ENCODE assay signal across 1 cellular context in genomic region chr15:82852906-82853635, GRCh38.
TF ChIP-seq lines count a peak whose summit lies in the region.

No MANE protein-coding gene starts in this region.

TF ChIP-seq in K562, 482 proteins besides CTCF, POLR2A, EP300 and RAD21:
- TF ChIP-seq C11orf30 (IDR thresholded peaks at IDR 0.05; ENCODE audit: low read depth), result peak; percentile 45; the same call in 1 of the 2 replicates
- peak; percentile 51 for TF ChIP-seq MAFK (IDR thresholded peaks at IDR 0.05; ENCODE audit: low read length)
- 0 out of 2 replicates have a peak, but pooled peaks have one; percentile 17 for TF ChIP-seq MAFF (IDR thresholded peaks at IDR 0.05; ENCODE audit: low read length)
- no peak for TF ChIP-seq ZNF764 (CRISPR knock-in tag; IDR thresholded peaks at IDR 0.05; ENCODE audit: low read depth)
- TF ChIP-seq ZNF316 (IDR thresholded peaks at IDR 0.05), result peak; percentile 75
- TF ChIP-seq MAFG (tag; conservative IDR thresholded peaks at IDR 0.05), result peak; percentile 38
- no peak for TF ChIP-seq ZNF384 (IDR thresholded peaks at IDR 0.05; ENCODE audit: low read depth, low read length)
- TF ChIP-seq TAF9B (IDR thresholded peaks at IDR 0.05; ENCODE audit: partially characterized antibody), result no peak
- no peak for TF ChIP-seq ZNF766 (CRISPR knock-in tag; conservative IDR thresholded peaks at IDR 0.05)
- peak; percentile 70 for TF ChIP-seq NFIC (IDR thresholded peaks at IDR 0.05)
